8 cellular contexts compared by ENCODE assay signal in genomic region chr10:88196298-88196697, GRCh38.
"Had no signal": no experiment of that assay in that cellular context is flagged by ENCODE, and none has a peak within 500 bp of the region (broad histone marks: within the 10 kb centered on the region; RNA-seq: fewer than 3 reads in every experiment).

No MANE protein-coding gene starts in this region.

- H3K4me3 ChIP-seq: dorsolateral prefrontal cortex, lower lobe of right lung, tibial nerve had no signal

- H3K27me3 ChIP-seq: dorsolateral prefrontal cortex, tibial nerve had no signal

- H3K36me3 ChIP-seq: lower lobe of right lung, tibial nerve had no signal

- ATAC-seq: esophagus mucosa; lower lobe of right lung; natural killer cell; stimulated activated effector memory CD8-positive, alpha-beta T cell treated with anti-CD3 and anti-CD28 coated beads, Interleukin-12 subunit alpha, Interleukin-12 subunit beta, amount 100 ng/mL, for 72 hours had no signal

- H3K27ac ChIP-seq: dorsolateral prefrontal cortex, lower lobe of right lung had no signal

- H3K4me1 ChIP-seq: lower lobe of right lung had no signal

- DNase-seq: activated T-cell treated with anti-CD3 and anti-CD28 coated beads, Interleukin-2, amount 50 U/mL, for 1 hour; dorsolateral prefrontal cortex; lower lobe of right lung; natural killer cell; posterior cingulate gyrus had no signal

- H3K9me3 ChIP-seq: lower lobe of right lung, tibial nerve had no signal
